16 cellular contexts compared by ENCODE assay signal in genomic region chr2:47012866-47013265, GRCh38.
"Had no signal": no experiment of that assay in that cellular context is flagged by ENCODE, and none has a peak within 500 bp of the region (broad histone marks: within the 10 kb centered on the region; RNA-seq: fewer than 3 reads in every experiment).

No MANE protein-coding gene starts in this region.

- ATAC-seq: activated CD8-positive, alpha-beta memory T cell treated with anti-CD3 and anti-CD28 coated beads, Interleukin-2, amount 10 ng/mL, durations not matched to agents 7 days and 5 days; esophagus mucosa; left cardiac atrium; naive thymus-derived CD8-positive, alpha-beta T cell; psoas muscle had no signal

- H3K27ac Mint-ChIP-seq: activated CD8-positive, alpha-beta memory T cell treated with anti-CD3 and anti-CD28 coated beads, Interleukin-2, amount 10 ng/mL, durations not matched to agents 7 days and 5 days had no signal

- H3K9me3 ChIP-seq: psoas muscle had no signal

- H3K4me1 Mint-ChIP-seq: activated CD8-positive, alpha-beta memory T cell treated with anti-CD3 and anti-CD28 coated beads, Interleukin-2, amount 10 ng/mL, durations not matched to agents 7 days and 5 days had no signal

- H3K27ac ChIP-seq: psoas muscle had no signal

- H3K9me3 Mint-ChIP-seq: naive thymus-derived CD8-positive, alpha-beta T cell had no signal

- H3K4me3 ChIP-seq: psoas muscle had no signal

- H3K27me3 Mint-ChIP-seq: activated CD8-positive, alpha-beta memory T cell treated with anti-CD3 and anti-CD28 coated beads, Interleukin-2, amount 10 ng/mL, durations not matched to agents 7 days and 5 days; naive thymus-derived CD8-positive, alpha-beta T cell had no signal

- H3K4me3 Mint-ChIP-seq: activated CD8-positive, alpha-beta memory T cell treated with anti-CD3 and anti-CD28 coated beads, Interleukin-2, amount 10 ng/mL, durations not matched to agents 7 days and 5 days; naive thymus-derived CD8-positive, alpha-beta T cell had no signal

- DNase-seq: activated CD4-positive, alpha-beta T cell treated with anti-CD3 and anti-CD28 coated beads, Interleukin-2, amount 50 U/mL, for 48 hours; activated CD4-positive, CD25-positive, alpha-beta regulatory T cell treated with anti-CD3 and anti-CD28 coated beads, Interleukin-2, amount 50 U/mL, for 72 hours; activated CD8-positive, alpha-beta memory T cell treated with anti-CD3 and anti-CD28 coated beads, Interleukin-2, amount 10 ng/mL, durations not matched to agents 7 days and 5 days; activated gamma-delta T cell treated with Interleukin-2 at 50 U/mL for 16 hours; activated T-cell treated with anti-CD3 and anti-CD28 coated beads, Interleukin-2, amount 50 U/mL, for 48 hours; central memory CD4-positive, alpha-beta T cell; dermis blood vessel endothelial cell; glutamatergic neuron; left cardiac atrium; naive thymus-derived CD8-positive, alpha-beta T cell; occipital lobe; psoas muscle; stimulated activated CD4-positive, alpha-beta T cell treated with anti-CD3 and anti-CD28 coated beads, Interleukin-4, amount 100 ng/mL, for 1 hour; T-helper 9 cell; trophoblast cell had no signal
